ENCODE assay signal across 1 cellular context in genomic region chr12:50927356-50927755, GRCh38.
TF ChIP-seq lines count a peak whose summit lies in the region.

No MANE protein-coding gene starts in this region.

TF ChIP-seq in SK-N-SH treated with all-trans-retinoic acid at 6 μM for 48 hours, 23 proteins besides CTCF, POLR2A, EP300 and RAD21 (continued from another document):
- TF ChIP-seq PATZ1 (CRISPR knock-in tag; IDR thresholded peaks at IDR 0.05; ENCODE audit: borderline replicate concordance) (no peak), POU6F1 (CRISPR knock-in tag; IDR thresholded peaks at IDR 0.05; ENCODE audit: borderline replicate concordance, low read depth) (no peak), BACH2 (CRISPR knock-in tag; IDR thresholded peaks at IDR 0.05; ENCODE audit: borderline replicate concordance) (no peak), RARB (CRISPR knock-in tag; IDR thresholded peaks at IDR 0.05) (no peak), ZNF565 (CRISPR knock-in tag; conservative IDR thresholded peaks at IDR 0.05; ENCODE audit: low read depth) (no peak)
